8 cellular contexts compared by ENCODE assay signal in the genomic region with DNA sequence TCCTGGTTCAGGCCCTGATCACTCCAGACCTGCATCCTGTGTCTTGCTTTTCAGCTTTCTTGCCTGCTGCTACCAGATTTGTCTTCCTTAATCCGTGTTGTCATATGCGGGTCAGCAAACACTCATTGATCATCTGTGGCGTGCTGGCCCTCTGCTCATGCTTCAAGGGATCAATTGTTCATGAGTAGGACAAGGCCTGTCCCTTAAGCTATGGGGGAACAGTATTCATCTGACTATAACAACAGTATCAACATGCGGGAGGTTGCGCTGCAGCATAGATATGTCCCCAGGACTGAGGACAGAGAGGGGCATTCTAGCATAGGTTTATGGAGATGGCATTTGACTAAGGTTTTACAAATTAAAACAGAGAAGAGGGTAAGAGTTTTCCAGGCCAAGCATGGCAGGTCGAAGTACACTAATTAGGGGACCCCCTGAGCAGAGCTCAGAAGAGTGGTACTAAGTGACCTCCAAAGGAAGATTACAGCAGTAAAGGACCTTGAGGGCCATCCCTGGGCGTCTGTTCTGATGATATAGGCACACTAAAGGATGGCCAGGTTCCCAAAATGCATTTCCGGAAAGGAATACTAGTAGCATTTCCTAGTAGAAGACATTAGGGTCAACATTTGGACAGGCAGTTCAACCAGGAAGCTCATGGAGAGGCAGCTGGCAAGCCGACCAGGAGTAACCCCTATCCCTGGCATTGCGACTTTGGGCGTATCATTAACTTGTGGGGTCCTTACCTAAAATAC. TPM values are rescaled to one million over a fixed set of nuclear protein-coding genes. Genes with fewer than 3 reads are reported as not detected.
A peak's percentile ranks its signal among the peaks of the same experiment; 100 is the strongest.
DNase-seq lines count a peak whose midpoint lies in the region; ATAC-seq, FAIRE-seq and TF ChIP-seq lines count a peak whose summit lies in the region.

No MANE protein-coding gene starts in this region.

- H3K4me1 Mint-ChIP-seq in CD4-positive, alpha-beta memory T cell = peaks cover 13 to 33% (median 24%) of the 10 kb centered on the region in 4 donors

- ATAC-seq in omental fat pad (ENCODE audit: low FRiP score) (no peak), GM18511 (IDR thresholded peaks at IDR 0.05; ENCODE audit: unreplicated experiment) (no peak)

- peak overlapping the region in 3 of 7 donors; percentile 88 to 92 (median 90) for H3K27ac Mint-ChIP-seq in CD4-positive, alpha-beta memory T cell

- H3K36me3 ChIP-seq in CD4-positive, alpha-beta memory T cell (ENCODE audit: insufficient read depth, low read length) = no peaks in the 10 kb centered on the region
- H3K36me3 ChIP-seq in Karpas-422 (ENCODE audit: insufficient read depth, low read length) = no peaks in the 10 kb centered on the region
- H3K36me3 ChIP-seq in effector memory CD4-positive, alpha-beta T cell (ENCODE audit: control insufficient read depth, insufficient read depth, low read length) = no peaks in the 10 kb centered on the region

- POLR2A ChIA-PET in CD4-positive, alpha-beta memory T cell (lab: Charles Lee; ENCODE audit: partially characterized antibody) = interaction anchor here (0.8 to 7.0 kb wide), 9 partner anchors 10 to 70 kb away, joined by 3 to 210 read pairs (median 5); a partner anchor contains a TSS

- FAIRE-seq in HTR-8/SVneo (lab: Jason Lieb, UNC) = no peak

- H4K20me1 ChIP-seq in Karpas-422 (ENCODE audit: insufficient read depth, low read depth, low read length) = no peaks in the 10 kb centered on the region

- H3K9me2 ChIP-seq in Karpas-422 (replicated peaks; ENCODE audit: insufficient read depth, low read length) = no peaks in the 10 kb centered on the region

- H3K27me3 Mint-ChIP-seq in CD4-positive, alpha-beta memory T cell = peaks cover 3 to 4% of the 10 kb centered on the region in 2 donors

- peaks cover 0 to 4% of the 10 kb centered on the region in 2 donors for H3K36me3 Mint-ChIP-seq in CD4-positive, alpha-beta memory T cell

- peaks cover 30% of the 10 kb centered on the region for H3K79me2 ChIP-seq in Karpas-422 (ENCODE audit: low read length)

- no peak for DNase-seq in CD4-positive, alpha-beta memory T cell
- no peak for DNase-seq in Karpas-422
- no peak for DNase-seq in effector memory CD4-positive, alpha-beta T cell
- peak; percentile 20 for DNase-seq in omental fat pad (ENCODE audit: low spot score)
- DNase-seq in GM20000 (ENCODE audit: low spot score) = no peak
- no peak for DNase-seq in HTR-8/SVneo (ENCODE audit: insufficient read length, low spot score)
- DNase-seq in C1 segment of cervical spinal cord (lab: John Stamatoyannopoulos, UW) = no peak

- H3K27ac ChIP-seq in CD4-positive, alpha-beta memory T cell (ENCODE audit: low read depth, low read length) = peak overlapping the region; percentile 97
- H3K27ac ChIP-seq in Karpas-422 (ENCODE audit: low read length) = no peak overlapping the region
- H3K27ac ChIP-seq in effector memory CD4-positive, alpha-beta T cell (ENCODE audit: insufficient read depth, low read length, poor library complexity, severe bottlenecking) = peak overlapping the region; percentile 96

- H3K9me3 ChIP-seq in CD4-positive, alpha-beta memory T cell (ENCODE audit: control insufficient read depth in 1 of 2, low read length in 2 of 2) = no peaks in the 10 kb centered on the region
- no peaks in the 10 kb centered on the region for H3K9me3 ChIP-seq in Karpas-422 (ENCODE audit: low read length)
- no peaks in the 10 kb centered on the region for H3K9me3 ChIP-seq in effector memory CD4-positive, alpha-beta T cell (ENCODE audit: control insufficient read depth, low read length)

- H3K4me3 ChIP-seq in CD4-positive, alpha-beta memory T cell (ENCODE audit: low read length in 2 of 2) = peak overlapping the region; percentile 64 to 87
- peak overlapping the region; percentile 75 for H3K4me3 ChIP-seq in Karpas-422 (ENCODE audit: low read length)
- H3K4me3 ChIP-seq in effector memory CD4-positive, alpha-beta T cell (ENCODE audit: insufficient read depth, low read depth, low read length, poor library complexity, severe bottlenecking) = peak overlapping the region; percentile 92

- intact Hi-C loops in CD4-positive, alpha-beta memory T cell (cut with micrococcal nuclease) = no loop called here

- peaks cover 36% of the 10 kb centered on the region for H3K4me1 ChIP-seq in CD4-positive, alpha-beta memory T cell (ENCODE audit: insufficient read depth, low read length)
- peaks cover 35% of the 10 kb centered on the region for H3K4me1 ChIP-seq in Karpas-422 (ENCODE audit: low read length)
- peaks cover 14% of the 10 kb centered on the region for H3K4me1 ChIP-seq in effector memory CD4-positive, alpha-beta T cell (ENCODE audit: control insufficient read depth, insufficient read depth, low read length, poor library complexity, severe bottlenecking)

- no peaks in the 10 kb centered on the region for H3K27me3 ChIP-seq in CD4-positive, alpha-beta memory T cell (ENCODE audit: insufficient read depth, low read length)
- H3K27me3 ChIP-seq in Karpas-422 (ENCODE audit: low read length) = no peaks in the 10 kb centered on the region
- H3K27me3 ChIP-seq in effector memory CD4-positive, alpha-beta T cell (replicated peaks; ENCODE audit: control insufficient read depth, insufficient read depth, low read length, poor library complexity, severe bottlenecking) = peaks cover 4% of the 10 kb centered on the region

- no peak overlapping the region for H3K4me3 Mint-ChIP-seq in CD4-positive, alpha-beta memory T cell

- H3K9ac ChIP-seq in Karpas-422 (ENCODE audit: low read length) = peak overlapping the region; percentile 91

- peak overlapping the region; percentile 92 for H3K4me2 ChIP-seq in Karpas-422 (ENCODE audit: low read depth, low read length, poor library complexity, severe bottlenecking)

- H3K9me3 Mint-ChIP-seq in CD4-positive, alpha-beta memory T cell = no peaks in the 10 kb centered on the region

- CTCF ChIA-PET in CD4-positive, alpha-beta memory T cell (lab: Charles Lee; ENCODE audit: partially characterized antibody) = interaction anchor here (4.3 to 4.9 kb wide), 2 partner anchors 10 to 22 kb away, joined by 54 to 58 read pairs; a partner anchor contains a TSS

- peak overlapping the region; percentile 64; the same call in 1 of the 2 replicates for H2AFZ ChIP-seq in Karpas-422 (ENCODE audit: low read length)

- TF ChIP-seq CTCF in omental fat pad (IDR thresholded peaks at IDR 0.05) (no peak), GM20000 (IDR thresholded peaks at IDR 0.05; ENCODE audit: extremely low read depth, missing control alignments) (no peak)

RNA-seq across cellular contexts. Expression of a gene that starts 0.8 kb away (rescaled TPM):
- total RNA-seq in CD4-positive, alpha-beta memory T cell = 10 to 100 TPM; 39.7 to 42.8 TPM
- polyA plus RNA-seq in CD4-positive, alpha-beta memory T cell = 10 to 100 TPM; 12.4 to 29.2 TPM
- 16.7 and 38.3 TPM in 2 replicates for total RNA-seq in Karpas-422 (2014; rRNA removed; shearing (Covaris generic); ENCODE audit: low replicate concordance)
- total RNA-seq in omental fat pad = 10 to 100 TPM; 25.5 to 40.8 (median 26.8) TPM

RNA-seq across cellular contexts. Expression of a gene that starts 11.5 kb away (rescaled TPM):
- total RNA-seq in CD4-positive, alpha-beta memory T cell = 10 to 100 TPM; 40.9 to 43.4 TPM
- 1 to 10 TPM in 1 of 2 donors, under 1 TPM in 1; 0.77 to 4.4 TPM for polyA plus RNA-seq in CD4-positive, alpha-beta memory T cell
- 14.6 and 24.1 TPM in 2 replicates for total RNA-seq in Karpas-422 (2014; rRNA removed; shearing (Covaris generic); ENCODE audit: low replicate concordance)
- total RNA-seq in omental fat pad = 10 to 100 TPM in 3 of 4 donors, 1 to 10 TPM in 1; 9.7 to 20.0 (median 15.2) TPM

RNA-seq across cellular contexts. Expression of a gene that starts 21.7 kb away (rescaled TPM):
- 10 to 100 TPM; 70.8 to 74.8 TPM for total RNA-seq in CD4-positive, alpha-beta memory T cell
- polyA plus RNA-seq in CD4-positive, alpha-beta memory T cell = 10 to 100 TPM; 10.9 to 13.0 TPM
- total RNA-seq in Karpas-422 (2014; rRNA removed; shearing (Covaris generic); ENCODE audit: low replicate concordance) = 27.2 and 62.6 TPM in 2 replicates
- total RNA-seq in omental fat pad = 10 to 100 TPM; 18.4 to 30.6 (median 24.8) TPM
